9 cellular contexts compared by ENCODE assay signal in genomic region chr11:111764621-111765020, GRCh38. TPM values are rescaled to one million over a fixed set of nuclear protein-coding genes. Genes with fewer than 3 reads are reported as not detected.
A peak's percentile ranks its signal among the peaks of the same experiment; 100 is the strongest.
DNase-seq lines count a peak whose midpoint lies in the region; ATAC-seq and TF ChIP-seq lines count a peak whose summit lies in the region.
"Had no signal": no experiment of that assay in that cellular context is flagged by ENCODE, and none has a peak within 500 bp of the region (broad histone marks: within the 10 kb centered on the region; RNA-seq: fewer than 3 reads in every experiment).

No MANE protein-coding gene starts in this region.

- no peak overlapping the region for H3K27ac Mint-ChIP-seq in activated CD4-positive, alpha-beta T cell treated with anti-CD3 and anti-CD28 coated beads, Interleukin-2, amount 10 ng/mL, durations not matched to agents 24 days and 14 days
- no peak overlapping the region for H3K27ac Mint-ChIP-seq in activated CD4-positive, alpha-beta memory T cell treated with anti-CD3 and anti-CD28 coated beads, Interleukin-2, amount 10 ng/mL, durations not matched to agents 7 days and 5 days

- intact Hi-C loops in activated CD4-positive, alpha-beta T cell treated with anti-CD3 and anti-CD28 coated beads, Interleukin-2, amount 10 ng/mL, durations not matched to agents 24 days and 14 days (cut with micrococcal nuclease) = loop anchor here (5.0 kb wide), 2 partner anchors 113 to 308 kb away; partner anchors contain the start of genes CFAP68, FDXACB1, NKAPD1 and PIH1D2

- H3K4me1 Mint-ChIP-seq in activated CD4-positive, alpha-beta T cell treated with anti-CD3 and anti-CD28 coated beads, Interleukin-2, amount 10 ng/mL, durations not matched to agents 24 days and 14 days = peaks cover 31% of the 10 kb centered on the region
- peaks cover 37% of the 10 kb centered on the region for H3K4me1 Mint-ChIP-seq in activated CD4-positive, alpha-beta memory T cell treated with anti-CD3 and anti-CD28 coated beads, Interleukin-2, amount 10 ng/mL, durations not matched to agents 7 days and 5 days

- no peaks in the 10 kb centered on the region for H4K20me1 ChIP-seq in hepatocyte (ENCODE audit: insufficient read depth, poor library complexity, severe bottlenecking)

- H3K4me3 ChIP-seq in hepatocyte = peak overlapping the region; percentile 88

- peak overlapping the region; percentile 85 for H3K4me3 Mint-ChIP-seq in activated CD4-positive, alpha-beta T cell treated with anti-CD3 and anti-CD28 coated beads, Interleukin-2, amount 10 ng/mL, durations not matched to agents 24 days and 14 days
- peak overlapping the region; percentile 100 for H3K4me3 Mint-ChIP-seq in activated CD4-positive, alpha-beta memory T cell treated with anti-CD3 and anti-CD28 coated beads, Interleukin-2, amount 10 ng/mL, durations not matched to agents 7 days and 5 days

- peak overlapping the region; percentile 96 for H3K27ac ChIP-seq in hepatocyte
- H3K27ac ChIP-seq in substantia nigra (ENCODE audit: low read depth, low read length, poor library complexity, severe bottlenecking) = peak overlapping the region; percentile 88

- H2AFZ ChIP-seq in hepatocyte = no peak overlapping the region

- no peaks in the 10 kb centered on the region for H3K9me2 ChIP-seq in hepatocyte (replicated peaks; ENCODE audit: insufficient read depth)

- peak overlapping the region; percentile 86 for H3K4me2 ChIP-seq in hepatocyte

- H3K27me3 Mint-ChIP-seq in activated CD4-positive, alpha-beta T cell treated with anti-CD3 and anti-CD28 coated beads, Interleukin-2, amount 10 ng/mL, durations not matched to agents 24 days and 14 days = no peaks in the 10 kb centered on the region
- no peaks in the 10 kb centered on the region for H3K27me3 Mint-ChIP-seq in activated CD4-positive, alpha-beta memory T cell treated with anti-CD3 and anti-CD28 coated beads, Interleukin-2, amount 10 ng/mL, durations not matched to agents 7 days and 5 days

- no peak for DNase-seq in activated CD4-positive, alpha-beta T cell treated with anti-CD3 and anti-CD28 coated beads, Interleukin-2, amount 10 ng/mL, durations not matched to agents 24 days and 14 days
- no peak for DNase-seq in activated CD4-positive, alpha-beta T cell treated with anti-CD3 and anti-CD28 coated beads for 4 hours
- DNase-seq in activated CD4-positive, alpha-beta memory T cell treated with anti-CD3 and anti-CD28 coated beads, Interleukin-2, amount 10 ng/mL, durations not matched to agents 7 days and 5 days = no peak
- DNase-seq in hepatocyte (ENCODE audit: low spot score) (no peak), substantia nigra (lab: John Stamatoyannopoulos, UW) (no peak), islet precursor cell (no peak)
- no peak for DNase-seq in effector CD8-positive, alpha-beta T cell (lab: John Stamatoyannopoulos, UW)
- DNase-seq: activated CD4-positive, alpha-beta T cell treated with anti-CD3 and anti-CD28 coated beads for 48 hours had no signal

- H3K36me3 ChIP-seq in hepatocyte (replicated peaks; ENCODE audit: insufficient read depth, low read depth) = no peaks in the 10 kb centered on the region

- H3K79me2 ChIP-seq in hepatocyte = peaks cover 51% of the 10 kb centered on the region

- no peaks in the 10 kb centered on the region for H3K9me3 ChIP-seq in hepatocyte (ENCODE audit: low read depth)

- no peaks in the 10 kb centered on the region for H3K9me3 Mint-ChIP-seq in activated CD4-positive, alpha-beta T cell treated with anti-CD3 and anti-CD28 coated beads, Interleukin-2, amount 10 ng/mL, durations not matched to agents 24 days and 14 days
- H3K9me3 Mint-ChIP-seq in activated CD4-positive, alpha-beta memory T cell treated with anti-CD3 and anti-CD28 coated beads, Interleukin-2, amount 10 ng/mL, durations not matched to agents 7 days and 5 days = no peaks in the 10 kb centered on the region

- CTCF ChIA-PET in activated CD4-positive, alpha-beta memory T cell treated with anti-CD3 and anti-CD28 coated beads, Interleukin-2, amount 10 ng/mL, durations not matched to agents 7 days and 5 days (lab: Charles Lee) = interaction anchor here (0.9 to 6.6 kb wide), 4 partner anchors 13 to 160 kb away, joined by 4 to 48 read pairs (median 5); no protein-coding TSS in a partner anchor

- TF ChIP-seq CTCF in hepatocyte (IDR thresholded peaks at IDR 0.05; ENCODE audit: poor library complexity) = no peak

- peaks cover 18% of the 10 kb centered on the region for H3K4me1 ChIP-seq in hepatocyte (ENCODE audit: insufficient read depth)

- no peak for ATAC-seq in HG03135 (IDR thresholded peaks at IDR 0.05; ENCODE audit: unreplicated experiment)

- H3K27me3 ChIP-seq in hepatocyte = no peaks in the 10 kb centered on the region

- POLR2A ChIA-PET in activated CD4-positive, alpha-beta memory T cell treated with anti-CD3 and anti-CD28 coated beads, Interleukin-2, amount 10 ng/mL, durations not matched to agents 7 days and 5 days (lab: Charles Lee) = interaction anchor here (0.8 to 4.8 kb wide), 7 partner anchors 10 to 163 kb away, joined by 3 to 31 read pairs (median 3); partner anchors contain the start of gene ALG9

- 75% methylated on average over 1 of the region's 1 CpG for WGBS in hepatocyte (ENCODE audit: low lambda C conversion rate, missing lambda C conversion rate)

- peaks cover 47% of the 10 kb centered on the region for H3K36me3 Mint-ChIP-seq in activated CD4-positive, alpha-beta T cell treated with anti-CD3 and anti-CD28 coated beads, Interleukin-2, amount 10 ng/mL, durations not matched to agents 24 days and 14 days (ENCODE audit: low read depth)
- peaks cover 52% of the 10 kb centered on the region for H3K36me3 Mint-ChIP-seq in activated CD4-positive, alpha-beta memory T cell treated with anti-CD3 and anti-CD28 coated beads, Interleukin-2, amount 10 ng/mL, durations not matched to agents 7 days and 5 days (ENCODE audit: low read depth)

RNA-seq across cellular contexts. Expression of gene PPP2R1B, which starts 1.6 kb away (rescaled TPM):
- 63.2 and 63.6 TPM in 2 replicates for total RNA-seq in activated CD4-positive, alpha-beta T cell treated with anti-CD3 and anti-CD28 coated beads, Interleukin-2, amount 10 ng/mL, durations not matched to agents 24 days and 14 days
- 10 to 100 TPM; 51.3 to 55.7 TPM for total RNA-seq in activated CD4-positive, alpha-beta memory T cell treated with anti-CD3 and anti-CD28 coated beads, Interleukin-2, amount 10 ng/mL, durations not matched to agents 7 days and 5 days
- total RNA-seq in hepatocyte = 41.0 and 43.5 TPM in 2 replicates
- polyA plus RNA-seq in hepatocyte = 22.7 and 25.3 TPM in 2 replicates
